In the genomic region with DNA sequence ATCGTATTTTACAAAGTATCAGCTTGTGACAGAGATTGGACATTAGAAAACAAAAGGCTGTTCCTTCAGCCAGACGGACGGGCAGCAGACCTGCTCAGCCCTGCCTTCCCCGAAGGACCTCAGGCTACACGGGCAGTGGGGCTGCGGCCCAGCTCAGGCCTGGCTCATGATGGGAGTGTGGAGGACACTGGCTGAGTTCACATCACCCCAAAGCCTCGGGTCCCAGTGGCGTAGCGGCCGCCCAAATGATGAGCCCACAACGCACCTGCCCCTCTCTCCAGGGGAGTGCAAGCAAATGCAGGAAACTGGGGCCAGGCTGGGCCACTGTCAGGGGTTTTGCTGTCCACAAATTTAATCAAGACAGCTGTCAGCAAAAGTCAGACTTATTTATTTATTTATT, we compare ENCODE assay signal across 6 cellular contexts.
"Had no signal": no experiment of that assay in that cellular context is flagged by ENCODE, and none has a peak within 500 bp of the region (broad histone marks: within the 10 kb centered on the region; RNA-seq: fewer than 3 reads in every experiment).

No MANE protein-coding gene starts in this region.

- H3K27ac Mint-ChIP-seq: H9, IgD-negative memory B cell had no signal

- H3K4me1 Mint-ChIP-seq: IgD-negative memory B cell had no signal

- DNase-seq: GOT3, H9, HCEC 1CT, KBM-7 had no signal

- H3K36me3 Mint-ChIP-seq: IgD-negative memory B cell had no signal

- H3K4me3 Mint-ChIP-seq: H9, IgD-negative memory B cell had no signal

- ATAC-seq: HepG2 had no signal
